20 cellular contexts compared by ENCODE assay signal in the genomic region with DNA sequence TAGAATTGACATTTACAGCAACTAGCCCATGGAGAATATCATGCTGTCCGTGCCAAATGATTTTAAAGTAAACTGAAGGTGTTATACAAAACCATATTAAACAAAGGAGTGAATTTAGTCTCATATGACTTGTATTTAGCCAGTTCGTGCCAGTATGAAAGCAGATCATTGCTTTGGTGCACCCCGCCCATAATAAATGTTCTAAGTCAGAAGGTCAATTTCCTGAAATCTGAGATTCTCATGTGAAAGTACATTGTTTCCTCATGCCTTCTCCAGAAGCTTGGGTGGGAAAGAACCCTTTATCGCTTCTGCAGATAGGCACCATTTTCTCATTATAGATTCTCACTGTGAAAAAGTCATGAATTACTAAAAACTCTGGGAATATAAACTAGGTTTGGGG.
DNase-seq lines count a peak whose midpoint lies in the region; ATAC-seq, FAIRE-seq and TF ChIP-seq lines count a peak whose summit lies in the region.
"Had no signal": no experiment of that assay in that cellular context is flagged by ENCODE, and none has a peak within 500 bp of the region (broad histone marks: within the 10 kb centered on the region; RNA-seq: fewer than 3 reads in every experiment).

No MANE protein-coding gene starts in this region.

- ATAC-seq in HepG2 (no peak), GM21737 (IDR thresholded peaks at IDR 0.05; ENCODE audit: unreplicated experiment) (no peak), HG03159 (IDR thresholded peaks at IDR 0.05; ENCODE audit: unreplicated experiment) (no peak)
- ATAC-seq: stimulated activated memory B cell treated with anti-CD40 and anti-IgM and Interleukin-4, amounts not matched to agents 10 μg/mL and 1 μg/mL and 100 μg/mL, for 72 hours had no signal

- H3K9me3 ChIP-seq in liver (ENCODE audit: control insufficient read depth in 4 of 4, low read length in 3 of 4) (no peaks in the 10 kb centered on the region), HepG2 (ENCODE audit: low read length) (no peaks in the 10 kb centered on the region)
- H3K9me3 ChIP-seq: left ventricle myocardium inferior, Peyer's patch, spleen had no signal

- POLR2A ChIA-PET in HepG2 (lab: Yijun Ruan, JAX) = no interaction called here

- WGBS in liver = 60% methylated on average over 4 of the region's 4 CpGs
- WGBS in HepG2 (ENCODE audit: low lambda C conversion rate) = 28% methylated on average over 4 of the region's 4 CpGs

- TF ChIP-seq POLR2A in HepG2 (IDR thresholded peaks at IDR 0.05; ENCODE audit: insufficient read depth in 1 of 2, low read depth in 2 of 2, low read length in 2 of 2) = no peak

- in situ Hi-C loops in HepG2 (cut with HindIII; ENCODE audit: extremely low pct_ligation_motif_present, low pct_unique_long_range_greater_than_20kb) = no loop called here
- in situ Hi-C loops in astrocyte of the spinal cord (cut with HindIII; ENCODE audit: low sequenced_read_pairs) = no loop called here

- H3K27ac ChIP-seq in liver (ENCODE audit: low read depth in 1 of 2, low read length in 2 of 2) (peak overlapping the region; percentile 58 to 59), HepG2 (ENCODE audit: extremely low read length, insufficient read depth, low read length) (no peak overlapping the region)
- H3K27ac ChIP-seq: left ventricle myocardium inferior, spleen had no signal

- H2AFZ ChIP-seq in HepG2 (ENCODE audit: low read length) = no peak overlapping the region

- H3K9ac ChIP-seq in liver (ENCODE audit: low read depth in 1 of 2, low read length in 2 of 2) (peak overlapping the region in 1 of 2 donors; percentile 42), HepG2 (ENCODE audit: insufficient read depth, low read depth, low read length) (no peak overlapping the region)

- H3K4me2 ChIP-seq in HepG2 (ENCODE audit: low read depth, low read length) = no peak overlapping the region

- no peak for FAIRE-seq in HepG2 (lab: Jason Lieb, UNC)
- FAIRE-seq: H1, urothelium cell line had no signal

- CTCF ChIA-PET in HepG2 (lab: Yijun Ruan, JAX; ENCODE audit: low intra/inter-chr PET ratio, low total read pairs) = no interaction called here

- H3K4me3 ChIP-seq in liver (ENCODE audit: low read depth in 1 of 3, low read length in 3 of 3) (no peak overlapping the region), HepG2 (replicated peaks in 1 of 3; ENCODE audit: insufficient read depth in 1 of 3, low read depth in 2 of 3, low read length in 3 of 3) (no peak overlapping the region), astrocyte of the spinal cord (ENCODE audit: low read depth, low read length) (no peak overlapping the region)
- H3K4me3 ChIP-seq: left ventricle myocardium inferior, Peyer's patch, spleen had no signal

- no peak for DNase-seq in HepG2 (ENCODE audit: low spot score)
- peak; percentile 50 for DNase-seq in astrocyte of the spinal cord (ENCODE audit: low read depth, low spot score)
- DNase-seq in left kidney (ENCODE audit: low read depth, low spot score) = peak; percentile 29
- no peak for DNase-seq in EL
- DNase-seq in NCI-H2107 (lab: John Stamatoyannopoulos, UW) = no peak
- DNase-seq: activated CD4-positive, alpha-beta T cell treated with anti-CD3 and anti-CD28 coated beads, Interleukin-2, amount 50 U/mL, for 48 hours; activated naive CD4-positive, alpha-beta T cell treated with anti-CD3 and anti-CD28 coated beads, Interleukin-2, amount 50 U/mL, for 16 hours; activated T-cell treated with anti-CD3 and anti-CD28 coated beads, Interleukin-2, amount 50 U/mL, for 1 hour; effector CD8-positive, alpha-beta T cell; left ventricle myocardium inferior; NCI-H187 treated with DMSO at 0.1 percent for 48 hours; NCI-H526; Peyer's patch; spleen had no signal

- BruUV-seq in HepG2 (replicated peaks; lab: Mats Ljungman, UMichigan) = no TSS peak

- H3K4me1 ChIP-seq in liver (ENCODE audit: control insufficient read depth in 4 of 4, insufficient read depth in 4 of 4, low read length in 3 of 4) = peaks cover 8 to 25% (median 12%) of the 10 kb centered on the region in 4 donors
- 0 out of 2 replicates have a peak, but pooled peaks cover 10% of the 10 kb centered on the region for H3K4me1 ChIP-seq in HepG2 (ENCODE audit: insufficient read depth, low read length)

- H4K20me1 ChIP-seq in HepG2 (ENCODE audit: insufficient read depth, low read length) = no peaks in the 10 kb centered on the region

- intact Hi-C loops in HepG2 (cut with micrococcal nuclease; ENCODE audit: unreplicated experiment) = no loop called here

- H3K79me2 ChIP-seq in HepG2 (ENCODE audit: insufficient read depth, low read length) = no peaks in the 10 kb centered on the region

- no peak for TF ChIP-seq CTCF in liver (IDR thresholded peaks at IDR 0.05; ENCODE audit: low read depth, low read length, missing input control)
- no peak for TF ChIP-seq CTCF in HepG2 (CRISPR knock-in tag; IDR thresholded peaks at IDR 0.05)
- TF ChIP-seq CTCF in astrocyte of the spinal cord (IDR thresholded peaks at IDR 0.05; ENCODE audit: low read depth, low read length) = no peak

- TF ChIP-seq EP300 in HepG2 (IDR thresholded peaks at IDR 0.05; ENCODE audit: low read depth in 2 of 2, low read length in 2 of 2) = no peak
- no peak for TF ChIP-seq EP300 in HepG2 (CRISPR knock-in tag; IDR thresholded peaks at IDR 0.05; ENCODE audit: borderline replicate concordance)

- H3K27me3 ChIP-seq in liver (ENCODE audit: control insufficient read depth in 4 of 4, insufficient read depth in 4 of 4, low read length in 3 of 4) (no peaks in the 10 kb centered on the region), HepG2 (ENCODE audit: control insufficient read depth in 1 of 2, insufficient read depth in 2 of 2, low read length in 2 of 2) (no peaks in the 10 kb centered on the region; a peak in 1 of 5 replicates)
- H3K27me3 ChIP-seq: Peyer's patch, spleen had no signal

- H3K36me3 ChIP-seq in liver (ENCODE audit: control insufficient read depth in 4 of 4, insufficient read depth in 3 of 4, low read depth in 1 of 4, low read length in 3 of 4) (no peaks in the 10 kb centered on the region), HepG2 (replicated peaks in 1 of 2; ENCODE audit: control insufficient read depth in 1 of 2, insufficient read depth in 2 of 2, low read length in 2 of 2) (no peaks in the 10 kb centered on the region)
- H3K36me3 ChIP-seq: left ventricle myocardium inferior, Peyer's patch, spleen had no signal

- TF ChIP-seq RAD21 in liver (IDR thresholded peaks at IDR 0.05) = no peak
- no peak for TF ChIP-seq RAD21 in HepG2 (CRISPR knock-in tag; IDR thresholded peaks at IDR 0.05)

TF ChIP-seq in liver, 16 proteins besides CTCF, POLR2A, EP300 and RAD21:
- TF ChIP-seq NR2F2 (IDR thresholded peaks at IDR 0.05) (peak; percentile 42), FOXA2 (IDR thresholded peaks at IDR 0.05) (no peak)

TF ChIP-seq in HepG2, 621 proteins besides CTCF, POLR2A, EP300 and RAD21 (continues in another document):
- TF ChIP-seq, protein P1, sequence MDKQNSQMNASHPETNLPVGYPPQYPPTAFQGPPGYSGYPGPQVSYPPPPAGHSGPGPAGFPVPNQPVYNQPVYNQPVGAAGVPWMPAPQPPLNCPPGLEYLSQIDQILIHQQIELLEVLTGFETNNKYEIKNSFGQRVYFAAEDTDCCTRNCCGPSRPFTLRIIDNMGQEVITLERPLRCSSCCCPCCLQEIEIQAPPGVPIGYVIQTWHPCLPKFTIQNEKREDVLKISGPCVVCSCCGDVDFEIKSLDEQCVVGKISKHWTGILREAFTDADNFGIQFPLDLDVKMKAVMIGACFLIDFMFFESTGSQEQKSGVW (CRISPR knock-in tag; IDR thresholded peaks at IDR 0.05; ENCODE audit: borderline replicate concordance) = no peak
- no peak for TF ChIP-seq NFIC (IDR thresholded peaks at IDR 0.05; ENCODE audit: low read length)
- no peak for TF ChIP-seq KDM2A (CRISPR knock-in tag; IDR thresholded peaks at IDR 0.05; ENCODE audit: borderline replicate concordance, low read depth)
- TF ChIP-seq, protein P2, sequence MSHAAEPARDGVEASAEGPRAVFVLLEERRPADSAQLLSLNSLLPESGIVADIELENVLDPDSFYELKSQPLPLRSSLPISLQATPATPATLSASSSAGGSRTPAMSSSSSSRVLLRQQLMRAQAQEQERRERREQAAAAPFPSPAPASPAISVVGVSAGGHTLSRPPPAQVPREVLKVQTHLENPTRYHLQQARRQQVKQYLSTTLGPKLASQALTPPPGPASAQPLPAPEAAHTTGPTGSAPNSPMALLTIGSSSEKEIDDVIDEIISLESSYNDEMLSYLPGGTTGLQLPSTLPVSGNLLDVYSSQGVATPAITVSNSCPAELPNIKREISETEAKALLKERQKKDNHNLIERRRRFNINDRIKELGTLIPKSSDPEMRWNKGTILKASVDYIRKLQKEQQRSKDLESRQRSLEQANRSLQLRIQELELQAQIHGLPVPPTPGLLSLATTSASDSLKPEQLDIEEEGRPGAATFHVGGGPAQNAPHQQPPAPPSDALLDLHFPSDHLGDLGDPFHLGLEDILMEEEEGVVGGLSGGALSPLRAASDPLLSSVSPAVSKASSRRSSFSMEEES (CRISPR knock-in tag; IDR thresholded peaks at IDR 0.05) = no peak

Comparison
In these comparisons a context has a peak if more than half of its experiments do, and no peak if none do; other contexts are left out.
1. DNase-seq: peak in astrocyte of the spinal cord (single experiment) and left kidney (single experiment); none in HepG2 (single experiment), EL (single experiment) and NCI-H2107 (single experiment).